8 cellular contexts compared by ENCODE assay signal in the genomic region with DNA sequence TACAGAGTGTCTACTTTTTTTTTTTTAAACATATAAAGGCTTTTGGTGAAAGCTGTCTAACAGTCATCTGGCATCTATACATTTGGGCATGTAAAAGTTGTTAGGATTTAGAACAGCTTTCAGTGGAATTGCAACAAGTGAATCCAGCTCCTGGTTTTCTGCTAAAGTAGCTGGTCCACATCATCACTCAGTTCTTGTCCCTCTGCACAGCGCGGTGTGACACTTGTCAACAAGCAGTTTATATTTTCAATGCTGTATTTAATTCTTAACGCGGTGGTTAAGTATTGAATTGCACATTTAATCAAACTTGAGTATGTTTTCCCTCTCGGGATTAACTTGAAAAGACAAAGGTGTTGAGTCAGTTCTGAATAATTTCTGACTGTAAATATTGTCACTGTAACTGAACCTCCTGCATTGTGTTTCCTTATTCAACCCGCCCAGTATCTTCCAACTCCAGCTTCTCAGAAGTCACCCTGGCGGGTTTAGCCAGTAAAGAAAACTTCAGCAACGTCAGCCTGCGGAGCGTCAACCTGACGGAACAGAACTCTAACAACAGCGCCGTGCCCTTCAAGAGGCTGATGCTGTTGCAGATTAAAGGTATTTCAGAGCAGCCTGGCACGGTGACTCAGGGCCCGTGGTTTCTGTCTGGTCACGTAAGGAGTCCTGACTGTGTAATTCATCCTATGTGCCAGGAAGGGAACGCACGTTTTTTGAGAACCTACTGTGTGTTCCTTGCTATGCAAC.
A peak's percentile ranks its signal among the peaks of the same experiment; 100 is the strongest.
DNase-seq lines count a peak whose midpoint lies in the region; ATAC-seq, FAIRE-seq and TF ChIP-seq lines count a peak whose summit lies in the region.
"Not testable (repeated sequence)": the region's sequence is repeated elsewhere in the genome, so short reads cannot be mapped to it uniquely, and the experiment has no call there.

No MANE protein-coding gene starts in this region.

- H3K4me3 ChIP-seq in PC-3 (ENCODE audit: low read length), result peak overlapping the region; percentile 45
- not testable (repeated sequence) for H3K4me3 ChIP-seq in brain microvascular endothelial cell (ENCODE audit: low read depth, low read length); keratinocyte (ENCODE audit: control insufficient read depth in 2 of 3, extremely low read depth in 1 of 3, insufficient read depth in 2 of 3, low read depth in 1 of 3, low read length in 3 of 3)

- H3K79me2 ChIP-seq in PC-3 (ENCODE audit: low read length); keratinocyte (ENCODE audit: control insufficient read depth, insufficient read depth, low read length): not testable (repeated sequence)

- H3K9me3 Mint-ChIP-seq in activated T-cell treated with anti-CD3 and anti-CD28 coated beads, Interleukin-2, amount 50 U/mL, for 4 hours, result not testable (repeated sequence)

- CTCF ChIA-PET in PC-3 (lab: Charles Lee), result interaction anchor here (1.2 kb wide), 1 partner anchor 25 kb away, joined by 4 read pairs; no protein-coding TSS in a partner anchor

- not testable (repeated sequence) for TF ChIP-seq CTCF in PC-3 (conservative IDR thresholded peaks at IDR 0.05; ENCODE audit: low read depth, low read length); brain microvascular endothelial cell (IDR thresholded peaks at IDR 0.05; ENCODE audit: low read depth, low read length, missing control alignments); keratinocyte (optimal IDR thresholded peaks at IDR 0.05 in 1 of 3, IDR thresholded peaks at IDR 0.05 in 1 of 3, conservative IDR thresholded peaks at IDR 0.05 in 1 of 3; ENCODE audit: extremely low read depth in 1 of 3, insufficient read depth in 2 of 3, low read length in 3 of 3)

- H3K9me2 ChIP-seq in PC-3 (replicated peaks; ENCODE audit: low read length), result not testable (repeated sequence)

- not testable (repeated sequence) for BruUV-seq in PC-3 (replicated peaks; lab: Mats Ljungman, UMichigan)

- peak overlapping the region; percentile 88 for H3K9ac ChIP-seq in PC-3 (ENCODE audit: low read length)
- not testable (repeated sequence) for H3K9ac ChIP-seq in keratinocyte (ENCODE audit: control insufficient read depth, extremely low read depth, insufficient read depth, low read length)

- H3F3A ChIP-seq in PC-3 (ENCODE audit: low read length, unreplicated experiment), result not testable (repeated sequence)

- H3K4me2 ChIP-seq in PC-3 (ENCODE audit: low read length), result peak overlapping the region; percentile 81
- H3K4me2 ChIP-seq in keratinocyte (ENCODE audit: control insufficient read depth, extremely low read depth, insufficient read depth, low read depth, low read length), result not testable (repeated sequence)

- not testable (repeated sequence) for H3K36me3 ChIP-seq in PC-3 (ENCODE audit: low read depth, low read length); brain microvascular endothelial cell (replicated peaks); keratinocyte (ENCODE audit: control insufficient read depth in 2 of 2, extremely low read depth in 1 of 2, insufficient read depth in 2 of 2, low read length in 2 of 2)

- intact Hi-C loops in PC-3 (cut with micrococcal nuclease), result not testable (repeated sequence)

- H3K27ac ChIP-seq in PC-3 (ENCODE audit: low read length), result peak overlapping the region; percentile 100
- not testable (repeated sequence) for H3K27ac ChIP-seq in brain microvascular endothelial cell; keratinocyte (ENCODE audit: control insufficient read depth, insufficient read depth, low read length)

- peaks cover 31% of the 10 kb centered on the region for H3K4me1 ChIP-seq in PC-3 (ENCODE audit: insufficient read depth, low read length)
- not testable (repeated sequence) for H3K4me1 ChIP-seq in keratinocyte (ENCODE audit: control insufficient read depth, extremely low read depth, insufficient read depth, low read length)

- not testable (repeated sequence) for H3K27me3 Mint-ChIP-seq in activated T-cell treated with anti-CD3 and anti-CD28 coated beads, Interleukin-2, amount 50 U/mL, for 4 hours (ENCODE audit: low read depth)

- FAIRE-seq in keratinocyte (lab: Jason Lieb, UNC), result peak; percentile 23

- dilution Hi-C loops in keratinocyte (cut with MboI; ENCODE audit: extremely low pct_ligation_motif_present, low sequenced_read_pairs), result not testable (repeated sequence)

- H3K27me3 ChIP-seq in PC-3 (ENCODE audit: low read length); brain microvascular endothelial cell (replicated peaks); keratinocyte (ENCODE audit: control insufficient read depth, extremely low read depth, insufficient read depth, low read length): not testable (repeated sequence)

- POLR2A ChIA-PET in PC-3 (lab: Charles Lee; ENCODE audit: unreplicated experiment), result not testable (repeated sequence)

- H3K9me3 ChIP-seq in PC-3 (ENCODE audit: low read length); keratinocyte (ENCODE audit: control insufficient read depth, low read depth, low read length): not testable (repeated sequence)

- not testable (repeated sequence) for H4K20me1 ChIP-seq in PC-3 (ENCODE audit: low read length); keratinocyte (ENCODE audit: control insufficient read depth, extremely low read depth, insufficient read depth, low read length)

- peak; percentile 96 for ATAC-seq in PC-3
- ATAC-seq in activated T-cell treated with anti-CD3 and anti-CD28 coated beads, Interleukin-2, amount 50 U/mL, for 4 hours, result peak; percentile 89 to 90

- not testable (repeated sequence) for H3K36me3 Mint-ChIP-seq in activated T-cell treated with anti-CD3 and anti-CD28 coated beads, Interleukin-2, amount 50 U/mL, for 4 hours (ENCODE audit: insufficient read depth)

- H3K4me3 Mint-ChIP-seq in activated T-cell treated with anti-CD3 and anti-CD28 coated beads, Interleukin-2, amount 50 U/mL, for 4 hours, result peak overlapping the region; percentile 63

- peaks cover 60% of the 10 kb centered on the region for H3K4me1 Mint-ChIP-seq in activated T-cell treated with anti-CD3 and anti-CD28 coated beads, Interleukin-2, amount 50 U/mL, for 4 hours (ENCODE audit: low read depth)

- DNase-seq in EH (ENCODE audit: low read depth), result peak; percentile 34
- DNase-seq in PC-3, result peak; percentile 82
- peak; percentile 62 for DNase-seq in activated CD4-positive, alpha-beta T cell treated with anti-CD3 and anti-CD28 coated beads for 1 hour
- peak; percentile 74 for DNase-seq in activated T-cell treated with anti-CD3 and anti-CD28 coated beads, Interleukin-2, amount 50 U/mL, for 4 hours
- DNase-seq in brain microvascular endothelial cell, result peak; percentile 60
- DNase-seq in keratinocyte (ENCODE audit: low read depth, low spot score), result peak; percentile 2
- DNase-seq in stimulated activated CD4-positive, alpha-beta T cell treated with anti-CD3 and anti-CD28 coated beads, Interleukin-15, amount 100 ng/mL, for 48 hours (ENCODE audit: low read depth in 2 of 2), result peak; percentile 76 to 80
- DNase-seq in stimulated activated naive CD4-positive, alpha-beta T cell (lab: John Stamatoyannopoulos, UW), result peak; percentile 23 to 48 (median 34)

- H2AFZ ChIP-seq in PC-3 (ENCODE audit: low read length), result peak overlapping the region; percentile 24; the same call in 1 of the 2 replicates
- H2AFZ ChIP-seq in keratinocyte (ENCODE audit: control insufficient read depth, low read length), result not testable (repeated sequence)

- H3K9me1 ChIP-seq in keratinocyte (ENCODE audit: control insufficient read depth, extremely low read depth, insufficient read depth, low read length), result not testable (repeated sequence)

- in situ Hi-C loops in brain microvascular endothelial cell (cut with HindIII; ENCODE audit: low pct_ligation_motif_present, low sequenced_read_pairs), result not testable (repeated sequence)

Comparison
In these comparisons a context has a peak if more than half of its experiments do, and no peak if none do; other contexts are left out.
1. DNase-seq: peak in every context shown above with its lines; median percentile 82 in PC-3; 78 in stimulated activated CD4-positive, alpha-beta T cell treated with anti-CD3 and anti-CD28 coated beads, Interleukin-15, amount 100 ng/mL, for 48 hours; 74 in activated T-cell treated with anti-CD3 and anti-CD28 coated beads, Interleukin-2, amount 50 U/mL, for 4 hours; 62 in activated CD4-positive, alpha-beta T cell treated with anti-CD3 and anti-CD28 coated beads for 1 hour; 60 in brain microvascular endothelial cell; 34 in EH; 34 in stimulated activated naive CD4-positive, alpha-beta T cell; 2 in keratinocyte.